ENCODE assay signal across 1 cellular context in the genomic region with DNA sequence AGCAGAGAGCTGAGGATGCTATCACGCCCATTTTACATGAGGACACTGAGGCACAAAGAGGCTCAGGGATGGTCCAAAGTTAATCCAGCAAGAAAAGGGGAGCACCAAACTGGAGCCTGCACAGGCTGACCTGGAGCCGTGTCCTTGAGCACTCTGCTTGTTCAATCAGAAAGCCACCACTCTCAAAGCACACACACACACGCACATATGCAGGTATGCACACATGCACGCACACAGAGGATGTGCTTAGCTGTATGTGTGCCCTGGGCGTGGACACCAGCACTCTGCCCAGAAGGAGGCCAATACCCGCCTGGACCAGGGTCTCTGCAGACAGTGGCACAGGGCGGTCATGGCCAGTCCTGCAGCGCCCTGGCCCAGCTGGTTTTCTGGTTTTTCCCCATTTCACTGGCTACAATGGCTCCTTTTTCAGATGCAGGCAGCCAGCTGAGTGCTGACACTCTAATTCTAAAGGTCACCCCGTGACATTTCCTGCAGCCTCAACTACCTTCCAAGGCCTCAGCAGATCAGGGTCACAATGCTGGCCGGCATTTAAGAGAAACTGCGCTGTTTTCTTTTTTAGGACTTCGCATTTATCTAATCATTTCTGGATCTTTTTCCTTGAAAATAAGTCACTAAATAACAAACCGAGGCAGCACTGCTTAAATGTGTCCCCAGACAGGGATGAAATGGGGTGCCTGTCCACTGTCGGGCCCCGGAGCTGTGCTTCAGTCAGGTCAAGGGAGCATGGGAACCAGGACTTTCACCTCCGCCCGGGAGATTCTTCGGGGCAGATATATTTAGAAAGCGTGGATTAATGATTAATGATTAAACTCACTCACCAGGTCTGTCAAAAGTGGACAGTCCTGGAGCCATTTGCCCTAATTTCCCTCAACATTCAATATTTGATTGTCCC.
TF ChIP-seq lines count a peak whose summit lies in the region.

No MANE protein-coding gene starts in this region.

TF ChIP-seq in HepG2, 621 proteins besides CTCF, POLR2A, EP300 and RAD21 (continued from another document):
- TF ChIP-seq, protein P1, sequence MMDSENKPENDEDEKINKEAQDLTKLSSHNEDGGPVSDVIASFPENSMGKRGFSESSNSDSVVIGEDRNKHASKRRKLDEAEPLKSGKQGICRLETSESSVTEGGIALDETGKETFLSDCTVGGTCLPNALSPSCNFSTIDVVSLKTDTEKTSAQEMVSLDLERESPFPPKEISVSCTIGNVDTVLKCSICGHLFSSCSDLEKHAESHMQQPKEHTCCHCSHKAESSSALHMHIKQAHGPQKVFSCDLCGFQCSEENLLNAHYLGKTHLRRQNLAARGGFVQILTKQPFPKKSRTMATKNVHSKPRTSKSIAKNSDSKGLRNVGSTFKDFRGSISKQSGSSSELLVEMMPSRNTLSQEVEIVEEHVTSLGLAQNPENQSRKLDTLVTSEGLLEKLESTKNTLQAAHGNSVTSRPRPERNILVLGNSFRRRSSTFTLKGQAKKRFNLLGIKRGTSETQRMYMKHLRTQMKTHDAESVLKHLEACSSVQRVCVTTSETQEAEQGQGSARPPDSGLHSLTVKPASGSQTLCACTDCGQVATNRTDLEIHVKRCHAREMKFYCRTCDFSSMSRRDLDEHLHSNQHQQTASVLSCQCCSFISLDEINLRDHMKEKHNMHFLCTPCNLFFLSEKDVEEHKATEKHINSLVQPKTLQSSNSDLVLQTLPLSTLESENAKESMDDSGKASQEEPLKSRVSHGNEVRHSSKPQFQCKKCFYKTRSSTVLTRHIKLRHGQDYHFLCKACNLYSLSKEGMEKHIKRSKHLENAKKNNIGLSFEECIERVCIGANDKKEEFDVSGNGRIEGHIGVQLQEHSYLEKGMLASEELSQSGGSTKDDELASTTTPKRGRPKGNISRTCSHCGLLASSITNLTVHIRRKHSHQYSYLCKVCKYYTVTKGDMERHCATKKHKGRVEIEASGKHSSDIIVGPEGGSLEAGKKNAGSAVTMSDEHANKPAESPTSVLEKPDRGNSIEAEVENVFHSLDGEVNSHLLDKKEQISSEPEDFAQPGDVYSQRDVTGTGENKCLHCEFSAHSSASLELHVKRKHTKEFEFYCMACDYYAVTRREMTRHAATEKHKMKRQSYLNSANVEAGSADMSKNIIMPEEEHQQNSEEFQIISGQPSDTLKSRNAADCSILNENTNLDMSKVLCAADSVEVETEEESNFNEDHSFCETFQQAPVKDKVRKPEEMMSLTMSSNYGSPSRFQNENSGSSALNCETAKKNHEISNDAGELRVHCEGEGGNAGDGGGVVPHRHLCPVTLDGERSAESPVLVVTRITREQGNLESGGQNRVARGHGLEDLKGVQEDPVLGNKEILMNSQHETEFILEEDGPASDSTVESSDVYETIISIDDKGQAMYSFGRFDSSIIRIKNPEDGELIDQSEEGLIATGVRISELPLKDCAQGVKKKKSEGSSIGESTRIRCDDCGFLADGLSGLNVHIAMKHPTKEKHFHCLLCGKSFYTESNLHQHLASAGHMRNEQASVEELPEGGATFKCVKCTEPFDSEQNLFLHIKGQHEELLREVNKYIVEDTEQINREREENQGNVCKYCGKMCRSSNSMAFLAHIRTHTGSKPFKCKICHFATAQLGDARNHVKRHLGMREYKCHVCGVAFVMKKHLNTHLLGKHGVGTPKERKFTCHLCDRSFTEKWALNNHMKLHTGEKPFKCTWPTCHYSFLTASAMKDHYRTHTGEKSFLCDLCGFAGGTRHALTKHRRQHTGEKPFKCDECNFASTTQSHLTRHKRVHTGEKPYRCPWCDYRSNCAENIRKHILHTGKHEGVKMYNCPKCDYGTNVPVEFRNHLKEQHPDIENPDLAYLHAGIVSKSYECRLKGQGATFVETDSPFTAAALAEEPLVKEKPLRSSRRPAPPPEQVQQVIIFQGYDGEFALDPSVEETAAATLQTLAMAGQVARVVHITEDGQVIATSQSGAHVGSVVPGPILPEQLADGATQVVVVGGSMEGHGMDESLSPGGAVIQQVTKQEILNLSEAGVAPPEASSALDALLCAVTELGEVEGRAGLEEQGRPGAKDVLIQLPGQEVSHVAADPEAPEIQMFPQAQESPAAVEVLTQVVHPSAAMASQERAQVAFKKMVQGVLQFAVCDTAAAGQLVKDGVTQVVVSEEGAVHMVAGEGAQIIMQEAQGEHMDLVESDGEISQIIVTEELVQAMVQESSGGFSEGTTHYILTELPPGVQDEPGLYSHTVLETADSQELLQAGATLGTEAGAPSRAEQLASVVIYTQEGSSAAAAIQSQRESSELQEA (CRISPR knock-in tag; IDR thresholded peaks at IDR 0.05; ENCODE audit: not compliant biosample characterization): peak; percentile 46
- no peak; the same call in 1 of the 2 replicates for TF ChIP-seq ZNF792 (CRISPR knock-in tag; IDR thresholded peaks at IDR 0.05)
- TF ChIP-seq MTF2 (CRISPR knock-in tag; IDR thresholded peaks at IDR 0.05; ENCODE audit: borderline replicate concordance): peak; percentile 13; the same call in 1 of the 2 replicates
- TF ChIP-seq SOX6 (IDR thresholded peaks at IDR 0.05): no peak
- TF ChIP-seq SOX6 (CRISPR knock-in tag; IDR thresholded peaks at IDR 0.05): peak; percentile 60
- no peak for TF ChIP-seq ZNF709 (CRISPR knock-in tag; IDR thresholded peaks at IDR 0.05)
- TF ChIP-seq ZNF225 (CRISPR knock-in tag; IDR thresholded peaks at IDR 0.05): no peak
- TF ChIP-seq ZKSCAN1 (IDR thresholded peaks at IDR 0.05; ENCODE audit: low read length): no peak
- TF ChIP-seq IKZF4 (CRISPR knock-in tag; IDR thresholded peaks at IDR 0.05; ENCODE audit: borderline replicate concordance, low read depth, not compliant biosample characterization): no peak
- TF ChIP-seq TARDBP (CRISPR knock-in tag; IDR thresholded peaks at IDR 0.05): peak; percentile 80
- TF ChIP-seq FOSL1 (CRISPR knock-in tag; IDR thresholded peaks at IDR 0.05; ENCODE audit: borderline replicate concordance): no peak
- TF ChIP-seq, protein P2, sequence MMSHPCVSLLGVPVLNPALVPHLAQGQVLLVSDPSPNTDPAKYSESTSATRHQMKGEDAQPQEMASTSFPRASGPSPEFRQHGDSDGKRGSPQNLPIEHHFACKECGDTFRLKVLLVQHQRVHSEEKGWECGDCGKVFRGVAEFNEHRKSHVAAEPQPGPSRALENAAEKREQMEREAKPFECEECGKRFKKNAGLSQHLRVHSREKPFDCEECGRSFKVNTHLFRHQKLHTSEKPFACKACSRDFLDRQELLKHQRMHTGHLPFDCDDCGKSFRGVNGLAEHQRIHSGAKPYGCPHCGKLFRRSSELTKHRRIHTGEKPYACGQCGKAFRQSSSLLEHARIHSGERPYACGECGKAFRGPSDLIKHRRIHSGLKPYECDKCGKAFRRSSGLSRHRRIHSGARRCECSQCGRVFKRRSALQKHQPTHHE (CRISPR knock-in tag; IDR thresholded peaks at IDR 0.05; ENCODE audit: borderline replicate concordance): no peak
- TF ChIP-seq, protein P3, sequence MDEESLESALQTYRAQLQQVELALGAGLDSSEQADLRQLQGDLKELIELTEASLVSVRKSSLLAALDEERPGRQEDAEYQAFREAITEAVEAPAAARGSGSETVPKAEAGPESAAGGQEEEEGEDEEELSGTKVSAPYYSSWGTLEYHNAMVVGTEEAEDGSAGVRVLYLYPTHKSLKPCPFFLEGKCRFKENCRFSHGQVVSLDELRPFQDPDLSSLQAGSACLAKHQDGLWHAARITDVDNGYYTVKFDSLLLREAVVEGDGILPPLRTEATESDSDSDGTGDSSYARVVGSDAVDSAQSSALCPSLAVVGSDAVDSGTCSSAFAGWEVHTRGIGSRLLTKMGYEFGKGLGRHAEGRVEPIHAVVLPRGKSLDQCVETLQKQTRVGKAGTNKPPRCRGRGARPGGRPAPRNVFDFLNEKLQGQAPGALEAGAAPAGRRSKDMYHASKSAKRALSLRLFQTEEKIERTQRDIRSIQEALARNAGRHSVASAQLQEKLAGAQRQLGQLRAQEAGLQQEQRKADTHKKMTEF (CRISPR knock-in tag; IDR thresholded peaks at IDR 0.05): peak; percentile 49
- TF ChIP-seq ATF1 (CRISPR knock-in tag; IDR thresholded peaks at IDR 0.05): no peak
- no peak for TF ChIP-seq LCORL (IDR thresholded peaks at IDR 0.05)
- TF ChIP-seq LCORL (CRISPR knock-in tag; IDR thresholded peaks at IDR 0.05): peak; percentile 42
- TF ChIP-seq HOXA7 (CRISPR knock-in tag; IDR thresholded peaks at IDR 0.05): no peak
- peak; percentile 72 for TF ChIP-seq ARNTL (CRISPR knock-in tag; IDR thresholded peaks at IDR 0.05)
- TF ChIP-seq ASH2L (IDR thresholded peaks at IDR 0.05; ENCODE audit: insufficient read length, low read depth, low read length): peak; percentile 94
- TF ChIP-seq RAD51 (IDR thresholded peaks at IDR 0.05; ENCODE audit: borderline replicate concordance): no peak
- peak; percentile 99 for TF ChIP-seq NCOR1 (IDR thresholded peaks at IDR 0.05; ENCODE audit: borderline replicate concordance, low read length)
